In genomic region chr12:114166360-114166759, GRCh38 we compare ENCODE assay signal across 8 cellular contexts.
A peak's percentile ranks its signal among the peaks of the same experiment; 100 is the strongest.
DNase-seq lines count a peak whose midpoint lies in the region; ATAC-seq and TF ChIP-seq lines count a peak whose summit lies in the region.

No MANE protein-coding gene starts in this region.

- no peaks in the 10 kb centered on the region for H3K9me2 ChIP-seq in GM23248 (ENCODE audit: insufficient read depth)

- H3K79me2 ChIP-seq in GM23248 (ENCODE audit: insufficient read depth) = no peaks in the 10 kb centered on the region

- H3K9ac ChIP-seq in GM23248 = no peak overlapping the region

- H3K36me3 ChIP-seq in GM23248 (ENCODE audit: low read depth) = no peaks in the 10 kb centered on the region

- DNase-seq in ACHN (peak; percentile 55), GM23248 (peak; percentile 61), hypothalamus (lab: John Stamatoyannopoulos, UW) (peak in 33 of 51 donors; percentile 0 to 65 (median 19)), NOMO-1 treated with DMSO at 0.1 percent for 48 hours (lab: John Stamatoyannopoulos, UW; ENCODE audit: unreplicated experiment) (no peak), NCI-H128 (lab: John Stamatoyannopoulos, UW; ENCODE audit: unreplicated experiment) (no peak), activated gamma-delta T cell treated with Interleukin-2 at 50 U/mL for 16 hours (no peak)

- H3K27me3 ChIP-seq in GM23248 (replicated peaks; ENCODE audit: insufficient read depth) = no peaks in the 10 kb centered on the region

- no peak overlapping the region for H3K4me3 ChIP-seq in GM23248

- H3K27ac ChIP-seq in GM23248 = no peak overlapping the region

- peak; percentile 87 for ATAC-seq in SK-N-SH treated with all-trans-retinoic acid at 6 μM for 48 hours
- ATAC-seq in GM19467 (IDR thresholded peaks at IDR 0.05; ENCODE audit: unreplicated experiment) = no peak

- H2AFZ ChIP-seq in GM23248 = no peak overlapping the region

- WGBS in GM23248 (ENCODE audit: low coverage in 1 of 2, low lambda C conversion rate in 2 of 2, missing lambda C conversion rate in 2 of 2), 2 experiments = 39 to 55% methylated on average over 7 of the region's 7 CpGs

- peaks cover 31% of the 10 kb centered on the region for H3K4me1 ChIP-seq in GM23248 (ENCODE audit: insufficient read depth)

- H3K9me3 ChIP-seq in GM23248 (ENCODE audit: low read depth) = no peaks in the 10 kb centered on the region

- in situ Hi-C loops in ACHN (cut with HindIII; ENCODE audit: low pct_ligation_motif_present, low pct_unique_long_range_greater_than_20kb, low sequenced_read_pairs) (no loop called here), GM23248 (cut with MboI) (no loop called here)

- H4K20me1 ChIP-seq in GM23248 (ENCODE audit: insufficient read depth) = no peaks in the 10 kb centered on the region

- H3K4me2 ChIP-seq in GM23248 (ENCODE audit: unreplicated experiment) = no peak overlapping the region

- peaks cover 46% of the 10 kb centered on the region for H3F3A ChIP-seq in GM23248 (ENCODE audit: insufficient read depth)

TF ChIP-seq in SK-N-SH treated with all-trans-retinoic acid at 6 μM for 48 hours, 23 proteins besides CTCF, POLR2A, EP300 and RAD21:
- TF ChIP-seq BACH2 (CRISPR knock-in tag; IDR thresholded peaks at IDR 0.05; ENCODE audit: borderline replicate concordance) (no peak), SNAI2 (CRISPR knock-in tag; IDR thresholded peaks at IDR 0.05) (no peak), POU6F1 (CRISPR knock-in tag; IDR thresholded peaks at IDR 0.05; ENCODE audit: borderline replicate concordance, low read depth) (no peak), ZNF70 (CRISPR knock-in tag; IDR thresholded peaks at IDR 0.05) (no peak), ZFP30 (CRISPR knock-in tag; IDR thresholded peaks at IDR 0.05) (no peak), PPARA (CRISPR knock-in tag; IDR thresholded peaks at IDR 0.05; ENCODE audit: borderline replicate concordance) (no peak), CSRNP3 (CRISPR knock-in tag; IDR thresholded peaks at IDR 0.05) (no peak), GLIS3 (CRISPR knock-in tag; IDR thresholded peaks at IDR 0.05) (no peak), TSHZ2 (CRISPR knock-in tag; IDR thresholded peaks at IDR 0.05) (no peak), CSDC2 (CRISPR knock-in tag; IDR thresholded peaks at IDR 0.05) (no peak), ZFP3 (CRISPR knock-in tag; IDR thresholded peaks at IDR 0.05) (no peak), ZC3H10 (CRISPR knock-in tag; IDR thresholded peaks at IDR 0.05) (no peak), ISL1 (CRISPR knock-in tag; IDR thresholded peaks at IDR 0.05) (no peak), CREB5 (CRISPR knock-in tag; IDR thresholded peaks at IDR 0.05; ENCODE audit: low read depth) (no peak), RARB (CRISPR knock-in tag; IDR thresholded peaks at IDR 0.05) (no peak), PATZ1 (CRISPR knock-in tag; IDR thresholded peaks at IDR 0.05; ENCODE audit: borderline replicate concordance) (no peak), ESRRG (CRISPR knock-in tag; IDR thresholded peaks at IDR 0.05) (no peak), ZNF8 (CRISPR knock-in tag; IDR thresholded peaks at IDR 0.05) (no peak)

Comparison
In these comparisons a context has a peak if more than half of its experiments do, and no peak if none do; other contexts are left out.
1. DNase-seq: peak in ACHN (single experiment), GM23248 (single experiment) and hypothalamus (33 of 51); none in NOMO-1 treated with DMSO at 0.1 percent for 48 hours (single experiment), NCI-H128 (single experiment) and activated gamma-delta T cell treated with Interleukin-2 at 50 U/mL for 16 hours (single experiment).